15 cellular contexts compared by ENCODE assay signal in the genomic region with DNA sequence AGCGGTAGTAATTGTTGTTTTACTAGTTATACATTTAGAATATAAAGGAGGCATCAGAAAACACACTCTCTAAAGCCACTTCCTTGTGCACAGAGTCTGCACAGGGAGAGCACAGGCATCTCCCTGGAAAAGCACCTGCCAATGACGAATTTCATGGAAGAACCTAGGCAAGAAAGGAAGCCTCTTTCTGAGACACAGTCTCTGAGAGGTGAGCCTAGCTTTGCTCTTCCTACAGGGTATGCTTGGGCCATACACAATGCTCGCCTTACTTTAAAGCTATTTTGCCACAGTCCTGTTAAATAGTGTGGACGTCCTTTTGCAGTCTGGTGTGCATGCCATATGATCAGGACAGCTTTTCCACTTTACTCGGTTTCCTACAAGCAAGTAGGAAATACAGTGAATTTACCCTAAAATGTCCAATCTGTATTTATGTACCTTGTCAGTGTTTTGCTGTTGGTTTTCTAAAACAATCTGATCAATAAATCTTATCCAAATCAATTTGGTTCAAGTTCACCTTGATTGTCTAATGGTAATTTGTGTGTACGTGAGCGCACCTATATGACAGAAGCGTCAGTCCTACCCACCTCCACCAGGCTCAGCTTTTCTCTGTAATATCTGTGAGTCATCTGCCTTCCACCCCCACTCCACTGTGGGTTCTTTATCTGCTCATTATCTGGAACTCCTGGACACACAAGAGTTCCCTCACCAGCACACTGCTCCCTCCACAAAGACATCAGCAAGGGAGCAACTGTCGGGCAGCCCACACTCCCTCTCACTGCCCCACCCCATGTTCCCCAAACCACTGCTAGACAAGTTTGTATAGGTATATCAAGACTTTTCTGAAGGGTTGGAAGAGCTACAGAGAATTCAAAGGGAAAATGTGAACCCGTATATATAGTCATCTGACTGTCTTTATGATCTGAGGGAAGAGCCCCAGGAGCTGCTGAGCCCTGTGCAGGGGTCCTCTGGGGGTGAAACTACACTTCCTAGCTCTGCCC.
DNase-seq lines count a peak whose midpoint lies in the region; ATAC-seq and TF ChIP-seq lines count a peak whose summit lies in the region.
"Had no signal": no experiment of that assay in that cellular context is flagged by ENCODE, and none has a peak within 500 bp of the region (broad histone marks: within the 10 kb centered on the region; RNA-seq: fewer than 3 reads in every experiment).

No MANE protein-coding gene starts in this region.

- H4K20me1 ChIP-seq in osteoblast (ENCODE audit: insufficient read depth, low read length): no peaks in the 10 kb centered on the region

- peaks cover 10% of the 10 kb centered on the region for H3K4me1 ChIP-seq in osteoblast (ENCODE audit: insufficient read depth, low read length)
- H3K4me1 ChIP-seq: left ventricle myocardium inferior had no signal

- H3K27me3 ChIP-seq in osteoblast (ENCODE audit: insufficient read depth, low read length): no peaks in the 10 kb centered on the region

- H3K4me2 ChIP-seq in osteoblast (ENCODE audit: insufficient read depth, low read length): no peak overlapping the region

- DNase-seq in EH (ENCODE audit: low read depth) (peak; percentile 52), NB4 (ENCODE audit: low read depth) (peak; percentile 71), caudate nucleus (lab: John Stamatoyannopoulos, UW) (peak in 34 of 61 donors; percentile 12 to 88 (median 40)), osteoblast (ENCODE audit: insufficient read length, low spot score, missing footprints) (peak; percentile 77), NCI-H524 treated with DMSO at 0.1 percent for 48 hours (lab: John Stamatoyannopoulos, UW) (no peak), NCI-H526 treated with DMSO at 0.1 percent for 48 hours (lab: John Stamatoyannopoulos, UW) (no peak)
- DNase-seq: activated effector memory CD4-positive, alpha-beta T cell treated with anti-CD3 and anti-CD28 coated beads, Interleukin-2, amount 50 U/mL, for 16 hours; DMS 273 treated with DMSO at 0.1 percent for 48 hours; left ventricle myocardium inferior; NCI-H1694 treated with DMSO at 0.1 percent for 48 hours; stimulated activated CD4-positive, alpha-beta T cell treated with anti-CD3 and anti-CD28 coated beads, Interleukin-12 subunit alpha, Interleukin-12 subunit beta, amount 100 ng/mL, for 4 hours had no signal

- H3K9me3 ChIP-seq in osteoblast (ENCODE audit: low read depth, low read length): no peaks in the 10 kb centered on the region
- H3K9me3 ChIP-seq: left ventricle myocardium inferior had no signal

- H3K79me2 ChIP-seq in osteoblast (ENCODE audit: insufficient read depth, low read length): no peaks in the 10 kb centered on the region

- TF ChIP-seq POLR2A in NB4 (IDR thresholded peaks at IDR 0.05; ENCODE audit: extremely low read depth, insufficient read length): no peak

- peak overlapping the region; percentile 55 for H3K27ac ChIP-seq in caudate nucleus (ENCODE audit: low read depth, low read length)
- H3K27ac ChIP-seq in osteoblast (ENCODE audit: low read depth, low read length): no peak overlapping the region
- H3K27ac ChIP-seq: HL-60, left ventricle myocardium inferior, VCaP had no signal

- ATAC-seq in GM19023 (IDR thresholded peaks at IDR 0.05; ENCODE audit: unreplicated experiment) (no peak), GM18498 (IDR thresholded peaks at IDR 0.05; ENCODE audit: unreplicated experiment) (no peak)

- H3K36me3 ChIP-seq in osteoblast (ENCODE audit: insufficient read depth, low read length): peaks cover 30% of the 10 kb centered on the region

- H3K4me3 ChIP-seq in NB4 (ENCODE audit: low read depth, low read length) (no peak overlapping the region), osteoblast (ENCODE audit: insufficient read depth, low read length) (no peak overlapping the region)
- H3K4me3 ChIP-seq: left ventricle myocardium inferior had no signal

- no peak for TF ChIP-seq CTCF in NB4 (IDR thresholded peaks at IDR 0.05; ENCODE audit: low read depth, low read length)
- no peak for TF ChIP-seq CTCF in osteoblast (IDR thresholded peaks at IDR 0.05; ENCODE audit: extremely low read depth, low read depth, low read length)

- H2AFZ ChIP-seq in osteoblast (ENCODE audit: low read length): no peak overlapping the region

Comparison
In these comparisons a context has a peak if more than half of its experiments do, and no peak if none do; other contexts are left out.
1. DNase-seq: peak in EH (single experiment), NB4 (single experiment), caudate nucleus (34 of 61) and osteoblast (single experiment); none in NCI-H524 treated with DMSO at 0.1 percent for 48 hours (single experiment) and NCI-H526 treated with DMSO at 0.1 percent for 48 hours (single experiment).